In genomic region chr1:2184934-2185333, GRCh38 we compare ENCODE assay signal across 20 cellular contexts.
"Had no signal": no experiment of that assay in that cellular context is flagged by ENCODE, and none has a peak within 500 bp of the region (broad histone marks: within the 10 kb centered on the region; RNA-seq: fewer than 3 reads in every experiment).

No MANE protein-coding gene starts in this region.

- H3K9me3 ChIP-seq: MG63, SK-N-SH had no signal

- H3K4me3 ChIP-seq: MG63 had no signal

- H3K4me2 ChIP-seq: SK-N-SH had no signal

- H3K27me3 ChIP-seq: MG63 had no signal

- H3K36me3 ChIP-seq: MG63 had no signal

- DNase-seq: KBM-7, MG63, NCI-H1092, NCI-H1105 treated with DMSO at 0.1 percent for 48 hours, NCI-H1417 treated with DMSO at 0.1 percent for 48 hours, NCI-H187, NCI-H2029, NCI-H2081 treated with DMSO at 0.1 percent for 48 hours, NCI-H2171, NCI-H226, NCI-H446, NCI-H510A, NCI-H524 treated with DMSO at 0.1 percent for 48 hours, NCI-H69, NCI-H774, RPMI8226, SHP77, SK-N-SH, SW 1271 had no signal

- H3K9ac ChIP-seq: SK-N-SH had no signal

- FAIRE-seq: RCC 7860 had no signal
